Comparison of ENCODE assay signal across 8 cellular contexts in genomic region chr1:192165002-192165401, GRCh38. TPM values are rescaled to one million over a fixed set of nuclear protein-coding genes. Genes with fewer than 3 reads are reported as not detected.
DNase-seq lines count a peak whose midpoint lies in the region; ATAC-seq, FAIRE-seq and TF ChIP-seq lines count a peak whose summit lies in the region.
"Not testable (repeated sequence)": the region's sequence is repeated elsewhere in the genome, so short reads cannot be mapped to it uniquely, and the experiment has no call there.
"Had no signal": no experiment of that assay in that cellular context is flagged by ENCODE, and none has a peak within 500 bp of the region (broad histone marks: within the 10 kb centered on the region; RNA-seq: fewer than 3 reads in every experiment).

No MANE protein-coding gene starts in this region.

- not testable (repeated sequence) for H3K4me1 ChIP-seq in HCT116 (ENCODE audit: control insufficient read depth in 1 of 2, insufficient read depth in 2 of 2, low read length in 2 of 2); IMR-90 (ENCODE audit: control insufficient read depth, insufficient read depth, low read length); GM12878 (ENCODE audit: control insufficient read depth, insufficient read depth, low read length)

- H4K8ac ChIP-seq in IMR-90 (ENCODE audit: low read depth in 2 of 2, low read length in 2 of 2), result not testable (repeated sequence)

- H3K79me1 ChIP-seq in IMR-90 (ENCODE audit: low read depth in 1 of 2, low read length in 2 of 2), result not testable (repeated sequence)

- H4K91ac ChIP-seq in IMR-90 (ENCODE audit: insufficient read depth, low read depth, low read length), result not testable (repeated sequence)

- not testable (repeated sequence) for H3K9me3 ChIP-seq in HCT116 (ENCODE audit: control insufficient read depth in 1 of 2, insufficient read depth in 1 of 2, low read depth in 1 of 2, low read length in 2 of 2); IMR-90 (ENCODE audit: control insufficient read depth, insufficient read depth, low read length); GM12878 (replicated peaks; ENCODE audit: control insufficient read depth, insufficient read depth, low read length)

- H2AFZ ChIP-seq in HCT116 (ENCODE audit: low read depth, low read length, poor library complexity, severe bottlenecking); IMR-90 (replicated peaks; ENCODE audit: low read length, poor library complexity); GM12878 (ENCODE audit: control insufficient read depth, low read depth, low read length): not testable (repeated sequence)

- not testable (repeated sequence) for H3K36me3 ChIP-seq in HCT116 (ENCODE audit: control insufficient read depth in 1 of 2, insufficient read depth in 2 of 2, low read length in 2 of 2); IMR-90 (ENCODE audit: control insufficient read depth, insufficient read depth, low read length); GM12878 (ENCODE audit: control insufficient read depth in 2 of 2, insufficient read depth in 2 of 2, low read length in 1 of 2)

- H3K4me3 ChIP-seq in HCT116 (replicated peaks in 1 of 2; ENCODE audit: low read depth in 1 of 2, low read length in 2 of 2); IMR-90 (ENCODE audit: insufficient read depth, low read depth, low read length); GM12878: not testable (repeated sequence)

- H3K18ac ChIP-seq in IMR-90 (ENCODE audit: low read depth, low read length), result not testable (repeated sequence)

- peak overlapping the region; percentile 59 for H3K27ac Mint-ChIP-seq in dendritic cell treated with granulocyte-macrophage colony-stimulating factor and Interleukin-4, amounts not matched to agents 40 ng/mL and 50 ng/mL, for 4 days

- H3K27ac ChIP-seq in HCT116 (ENCODE audit: low read depth, low read length); IMR-90 (ENCODE audit: insufficient read depth, low read length); GM12878 (ENCODE audit: control insufficient read depth, insufficient read depth): not testable (repeated sequence)

- not testable (repeated sequence) for H2BK5ac ChIP-seq in IMR-90 (ENCODE audit: low read depth, low read length, poor library complexity, severe bottlenecking)

- not testable (repeated sequence) for H4K5ac ChIP-seq in IMR-90 (ENCODE audit: low read depth, low read length)

- H3K27me3 Mint-ChIP-seq in dendritic cell treated with granulocyte-macrophage colony-stimulating factor and Interleukin-4, amounts not matched to agents 40 ng/mL and 50 ng/mL, for 4 days, result not testable (repeated sequence)

- H2AK5ac ChIP-seq in IMR-90 (ENCODE audit: low read depth, low read length), result 0 out of 2 replicates have a peak overlapping the region, but pooled peaks have one; percentile 9

- POLR2A ChIA-PET in HCT116 (lab: Charles Lee); IMR-90 (lab: Charles Lee; ENCODE audit: unreplicated experiment); GM12878 (lab: Charles Lee): not testable (repeated sequence)

- peak; percentile 14 for DNase-seq in DMS53 (lab: John Stamatoyannopoulos, UW)
- DNase-seq in HCT116 (ENCODE audit: low read depth, low spot score); IMR-90; GM12878 (ENCODE audit: low read depth, low spot score): not testable (repeated sequence)

- H3K79me2 ChIP-seq in HCT116 (ENCODE audit: insufficient read depth, low read length); GM12878 (ENCODE audit: control insufficient read depth, insufficient read depth, low read length): not testable (repeated sequence)

- H3K27me3 ChIP-seq in HCT116 (ENCODE audit: insufficient read depth, low read length); IMR-90 (ENCODE audit: control insufficient read depth, insufficient read depth, low read length); GM12878 (replicated peaks in 1 of 2; ENCODE audit: control insufficient read depth in 2 of 2, insufficient read depth in 2 of 2, low read length in 1 of 2): not testable (repeated sequence)

- RAD21 ChIA-PET in HCT116 (lab: Charles Lee; ENCODE audit: low non-redundant PET in 1 of 2, low total read pairs in 2 of 2, uncharacterized antibody in 2 of 2, unreplicated experiment in 2 of 2); GM12878 (lab: Charles Lee; ENCODE audit: unreplicated experiment): not testable (repeated sequence)

- SMC1A ChIA-PET in GM12878 (lab: Charles Lee; ENCODE audit: uncharacterized antibody, unreplicated experiment), result not testable (repeated sequence)

- H3K9ac ChIP-seq in HCT116 (ENCODE audit: low read length); IMR-90 (ENCODE audit: low read depth, low read length); GM12878 (ENCODE audit: control insufficient read depth, insufficient read depth, low read length): not testable (repeated sequence)

- no CpG with 5 or more reads among the region's 7 CpGs for WGBS in IMR-90 (ENCODE audit: extremely low coverage in 2 of 2, insufficient read length in 1 of 2), 2 experiments
- WGBS in GM12878 (ENCODE audit: insufficient coverage, insufficient replicate concordance, low lambda C conversion rate, missing lambda C conversion rate), result 18% methylated on average over 7 of the region's 7 CpGs

- H3K4me3 Mint-ChIP-seq in dendritic cell treated with granulocyte-macrophage colony-stimulating factor and Interleukin-4, amounts not matched to agents 40 ng/mL and 50 ng/mL, for 4 days, result not testable (repeated sequence)

- not testable (repeated sequence) for H3K56ac ChIP-seq in IMR-90 (ENCODE audit: extremely low read depth, insufficient read depth, low read length)

- CTCF ChIA-PET in HCT116 (lab: Charles Lee); IMR-90 (lab: Yijun Ruan, JAX); GM12878 (lab: Yijun Ruan, JAX): not testable (repeated sequence)

- TF ChIP-seq CTCF in HCT116 (IDR thresholded peaks at IDR 0.05 in 2 of 3, conservative IDR thresholded peaks at IDR 0.05 in 1 of 3; ENCODE audit: borderline replicate concordance in 1 of 3, insufficient read depth in 1 of 3, low read depth in 2 of 3, low read length in 2 of 3); IMR-90 (conservative IDR thresholded peaks at IDR 0.05; ENCODE audit: low read depth, low read length); GM12878 (IDR thresholded peaks at IDR 0.05 in 2 of 3, conservative IDR thresholded peaks at IDR 0.05 in 1 of 3; ENCODE audit: control insufficient read depth in 2 of 3, extremely low read depth in 1 of 3, insufficient read depth in 1 of 3, low read depth in 3 of 3, low read length in 3 of 3): not testable (repeated sequence)

- not testable (repeated sequence) for TF ChIP-seq POLR2A in HCT116 (IDR thresholded peaks at IDR 0.05; ENCODE audit: borderline replicate concordance, extremely low read depth, insufficient read depth, insufficient read length); IMR-90 (IDR thresholded peaks at IDR 0.05; ENCODE audit: low read depth, low read length); GM12878 (IDR thresholded peaks at IDR 0.05; ENCODE audit: low read depth, low read length)

- not testable (repeated sequence) for H2BK15ac ChIP-seq in IMR-90 (ENCODE audit: low read depth, low read length)

- not testable (repeated sequence) for TF ChIP-seq RAD21 in HCT116 (IDR thresholded peaks at IDR 0.05; ENCODE audit: low read depth); IMR-90 (IDR thresholded peaks at IDR 0.05; ENCODE audit: low read length); GM12878 (IDR thresholded peaks at IDR 0.05; ENCODE audit: insufficient read depth, low read depth, low read length)

- H3K9me3 Mint-ChIP-seq in dendritic cell treated with granulocyte-macrophage colony-stimulating factor and Interleukin-4, amounts not matched to agents 40 ng/mL and 50 ng/mL, for 4 days, result not testable (repeated sequence)

- not testable (repeated sequence) for H2AK9ac ChIP-seq in IMR-90 (replicated peaks; ENCODE audit: low read depth, low read length, poor library complexity)

- H4K20me1 ChIP-seq in HCT116 (ENCODE audit: insufficient read depth); IMR-90 (ENCODE audit: insufficient read depth, low read length); GM12878 (ENCODE audit: control insufficient read depth, insufficient read depth): not testable (repeated sequence)

- FAIRE-seq in GM12878 (lab: Jason Lieb, UNC), result not testable (repeated sequence)

- not testable (repeated sequence) for H3K14ac ChIP-seq in IMR-90 (replicated peaks; ENCODE audit: low read depth, low read length)

- in situ Hi-C loops in IMR-90 (cut with MboI; ENCODE audit: low sequenced_read_pairs); GM12878 (cut with MboI): not testable (repeated sequence)

- H3K36me3 Mint-ChIP-seq in dendritic cell treated with granulocyte-macrophage colony-stimulating factor and Interleukin-4, amounts not matched to agents 40 ng/mL and 50 ng/mL, for 4 days (ENCODE audit: low read depth), result peaks cover 29% of the 10 kb centered on the region

- H3K9me1 ChIP-seq in IMR-90 (ENCODE audit: insufficient read depth, low read length), result not testable (repeated sequence)

- H3K23ac ChIP-seq in IMR-90 (ENCODE audit: low read depth, low read length), result not testable (repeated sequence)

- dilution Hi-C loops in IMR-90 (cut with HindIII; ENCODE audit: low sequenced_read_pairs, unreplicated experiment), result not testable (repeated sequence)

- intact Hi-C loops in HCT116 (cut with micrococcal nuclease); IMR-90 (cut with micrococcal nuclease); GM12878 (cut with micrococcal nuclease; ENCODE audit: unreplicated experiment); dendritic cell treated with granulocyte-macrophage colony-stimulating factor and Interleukin-4, amounts not matched to agents 40 ng/mL and 50 ng/mL, for 4 days (cut with micrococcal nuclease): not testable (repeated sequence)

- not testable (repeated sequence) for H3K4ac ChIP-seq in IMR-90 (ENCODE audit: low read depth, low read length)

- not testable (repeated sequence) for H3K9me2 ChIP-seq in HCT116 (ENCODE audit: insufficient read depth)

- H2BK120ac ChIP-seq in IMR-90 (ENCODE audit: low read depth, low read length), result not testable (repeated sequence)

- TF ChIP-seq EP300 in GM12878 (IDR thresholded peaks at IDR 0.05; ENCODE audit: borderline replicate concordance in 1 of 2, control insufficient read depth in 1 of 2, low read depth in 2 of 2, low read length in 2 of 2), result not testable (repeated sequence)

- H2BK20ac ChIP-seq in IMR-90 (ENCODE audit: low read depth, low read length), result not testable (repeated sequence)

- H3K4me1 Mint-ChIP-seq in dendritic cell treated with granulocyte-macrophage colony-stimulating factor and Interleukin-4, amounts not matched to agents 40 ng/mL and 50 ng/mL, for 4 days (ENCODE audit: low read depth), result peaks cover 37% of the 10 kb centered on the region

- not testable (repeated sequence) for ATAC-seq in HCT116; IMR-90 (ENCODE audit: low read depth); GM12878

- not testable (repeated sequence) for H3K4me2 ChIP-seq in HCT116 (ENCODE audit: low read length); IMR-90 (ENCODE audit: low read depth, low read length); GM12878 (ENCODE audit: control insufficient read depth, insufficient read depth)

- BruUV-seq in HCT116 (replicated peaks; lab: Mats Ljungman, UMichigan); IMR-90 (replicated peaks; lab: Mats Ljungman, UMichigan); GM12878 (replicated peaks; lab: Mats Ljungman, UMichigan): not testable (repeated sequence)

RNA-seq across cellular contexts. Expression of gene RGS18, which starts 6.7 kb away (rescaled TPM):
- not detected for total RNA-seq in HCT116 (2021; ENCODE audit: unreplicated experiment)
- not detected in 2 replicates for polyA plus RNA-seq in HCT116 (2012)
- total RNA-seq in IMR-90 (2012; rRNA removed), result under 0.01 and 0.18 TPM in 2 replicates
- polyA plus RNA-seq in IMR-90 (2012; rRNA removed), result 0.09 TPM in 1 of 2 replicates, not detected in the other
- polyA plus RNA-seq in IMR-90 (2012; cell fraction: cytosol; rRNA removed), result not detected in 2 replicates
- polyA plus RNA-seq in IMR-90 (2012; cell fraction: nucleus; rRNA removed; ENCODE audit: low replicate concordance), result 0.06 TPM in 1 of 2 replicates, not detected in the other
- not detected in 2 replicates for total RNA-seq in GM12878 (2013; cell fraction: nucleolus; rRNA removed)
- total RNA-seq in GM12878 (2014; rRNA removed), result not detected in 2 replicates
- total RNA-seq in GM12878 (2014; rRNA removed; fragmentation: Illumina TruSeq; extraction: Trizol), result not detected in 2 replicates
- not detected in 2 replicates for total RNA-seq in GM12878 (2021)
- not detected for polyA plus RNA-seq in GM12878 (2011; ENCODE audit: low read depth)
- not detected in 2 replicates for polyA plus RNA-seq in GM12878 (2011; rRNA removed)
- polyA plus RNA-seq in GM12878 (2011; cell fraction: cytosol; rRNA removed), result not detected in 2 replicates
- polyA plus RNA-seq in GM12878 (2011; cell fraction: nucleus; rRNA removed), result not detected in 2 replicates
- not detected in 2 replicates for polyA plus RNA-seq in GM12878 (2012)
- not detected in 2 replicates for polyA plus RNA-seq in GM12878 (2014; fragmentation: Illumina TruSeq; extraction: Trizol)
- not detected for polyA plus RNA-seq in GM12878 (2014; fragmentation: Nextera tagmentation; extraction: Ambion mirVana)
- polyA plus RNA-seq in GM12878 (2014; rRNA removed), result not detected in 2 replicates
- not detected for polyA plus RNA-seq in GM12878 (2016; fragmentation: Nextera tagmentation; extraction: Ambion mirVana)
- polyA minus RNA-seq in GM12878 (2011; rRNA and poly(A)+ RNA removed), result not detected in 2 replicates
- polyA minus RNA-seq in GM12878 (2011; cell fraction: cytosol; rRNA and poly(A)+ RNA removed), result not detected in 2 replicates
- polyA minus RNA-seq in GM12878 (2011; cell fraction: nucleus; rRNA and poly(A)+ RNA removed), result not detected in 2 replicates
- total RNA-seq: Caco-2, Calu3, Daoy had no signal
